20 cellular contexts compared by ENCODE assay signal in genomic region chr2:153152036-153152435, GRCh38.
DNase-seq lines count a peak whose midpoint lies in the region; ATAC-seq, FAIRE-seq and TF ChIP-seq lines count a peak whose summit lies in the region.
"Had no signal": no experiment of that assay in that cellular context is flagged by ENCODE, and none has a peak within 500 bp of the region (broad histone marks: within the 10 kb centered on the region; RNA-seq: fewer than 3 reads in every experiment).

No MANE protein-coding gene starts in this region.

- H3K14ac ChIP-seq in IMR-90 (replicated peaks; ENCODE audit: low read depth, low read length) = no peak overlapping the region
- H3K14ac ChIP-seq in H1 (ENCODE audit: insufficient read length) = no peak overlapping the region

- no peak for TF ChIP-seq POLR2A in HepG2 (IDR thresholded peaks at IDR 0.05; ENCODE audit: insufficient read depth in 1 of 2, low read depth in 2 of 2, low read length in 2 of 2)
- no peak for TF ChIP-seq POLR2A in right lobe of liver (IDR thresholded peaks at IDR 0.05)
- TF ChIP-seq POLR2A in IMR-90 (IDR thresholded peaks at IDR 0.05; ENCODE audit: low read depth, low read length) = no peak
- no peak for TF ChIP-seq POLR2A in H1 (IDR thresholded peaks at IDR 0.05; ENCODE audit: control extremely low read depth in 1 of 2, low read depth in 2 of 2, low read length in 2 of 2)

- H4K8ac ChIP-seq in IMR-90 (ENCODE audit: low read depth in 2 of 2, low read length in 2 of 2) (no peak overlapping the region), H1 (ENCODE audit: extremely low read depth, insufficient read depth, low read length) (no peak overlapping the region)

- POLR2A ChIA-PET in HepG2 (lab: Yijun Ruan, JAX) = no interaction called here
- POLR2A ChIA-PET in IMR-90 (lab: Charles Lee; ENCODE audit: unreplicated experiment) = no interaction called here
- POLR2A ChIA-PET in H1 (lab: Charles Lee; ENCODE audit: partially characterized antibody) = no interaction called here

- H3K9ac ChIP-seq in HepG2 (ENCODE audit: insufficient read depth, low read depth, low read length) (no peak overlapping the region), IMR-90 (ENCODE audit: low read depth, low read length) (no peak overlapping the region), H1 (replicated peaks in 1 of 4; ENCODE audit: extremely low read depth in 1 of 4, low read depth in 3 of 4, low read length in 3 of 4) (no peak overlapping the region)
- H3K9ac ChIP-seq: BLaER1 had no signal

- H2BK120ac ChIP-seq in IMR-90 (ENCODE audit: low read depth, low read length) (no peak overlapping the region), H1 (replicated peaks; ENCODE audit: low read depth, low read length) (no peak overlapping the region)

- H4K20me1 ChIP-seq in HepG2 (ENCODE audit: insufficient read depth, low read length) (no peaks in the 10 kb centered on the region), IMR-90 (ENCODE audit: insufficient read depth, low read length) (no peaks in the 10 kb centered on the region), H1 (replicated peaks in 1 of 2; ENCODE audit: control insufficient read depth in 1 of 2, insufficient read depth in 2 of 2, low read length in 2 of 2) (no peaks in the 10 kb centered on the region)
- H4K20me1 ChIP-seq: BLaER1 had no signal

- H3K27ac ChIP-seq in HepG2 (ENCODE audit: extremely low read length, insufficient read depth, low read length) (no peak overlapping the region), right lobe of liver (no peak overlapping the region), IMR-90 (ENCODE audit: insufficient read depth, low read length) (no peak overlapping the region), H1 (ENCODE audit: low read depth, low read length) (no peak overlapping the region)
- H3K27ac ChIP-seq: 22Rv1, BLaER1 had no signal

- CTCF ChIA-PET in HepG2 (lab: Yijun Ruan, JAX; ENCODE audit: low intra/inter-chr PET ratio, low total read pairs) = no interaction called here
- CTCF ChIA-PET in IMR-90 (lab: Yijun Ruan, JAX) = no interaction called here
- CTCF ChIA-PET in H1 (lab: Charles Lee; ENCODE audit: partially characterized antibody) = no interaction called here

- FAIRE-seq in HepG2 (lab: Jason Lieb, UNC) (no peak), H1 (lab: Jason Lieb, UNC) (no peak)
- FAIRE-seq: G401.6, GM12891, GM19239 had no signal

- no peaks in the 10 kb centered on the region for H3K9me1 ChIP-seq in IMR-90 (ENCODE audit: insufficient read depth, low read length)

- 13% methylated on average over 2 of the region's 2 CpGs for WGBS in HepG2 (ENCODE audit: low lambda C conversion rate)
- 70% methylated on average over 2 of the region's 2 CpGs for WGBS in right lobe of liver (ENCODE audit: insufficient coverage, low coverage, low lambda C conversion rate, missing lambda C conversion rate)
- no CpG with 5 or more reads among the region's 2 CpGs for WGBS in IMR-90 (ENCODE audit: extremely low coverage in 2 of 2, insufficient read length in 1 of 2), 2 experiments
- 92% methylated on average over 2 of the region's 2 CpGs; no CpG with 5 or more reads in 1 of the 2 experiments for WGBS in H1 (ENCODE audit: extremely low coverage in 1 of 2, insufficient coverage in 1 of 2, insufficient read length in 1 of 2, insufficient replicate concordance in 2 of 2, low coverage in 1 of 2, low lambda C conversion rate in 2 of 2, missing lambda C conversion rate in 1 of 2), 2 experiments

- no peak overlapping the region for H3K4me2 ChIP-seq in HepG2 (ENCODE audit: low read depth, low read length)
- H3K4me2 ChIP-seq in IMR-90 (ENCODE audit: low read depth, low read length) = no peak overlapping the region
- no peak overlapping the region for H3K4me2 ChIP-seq in H1 (ENCODE audit: insufficient read depth in 1 of 2, low read depth in 2 of 2, low read length in 2 of 2)
- H3K4me2 ChIP-seq: BLaER1 had no signal

- no peak overlapping the region for H4K5ac ChIP-seq in IMR-90 (ENCODE audit: low read depth, low read length)
- H4K5ac ChIP-seq in H1 (ENCODE audit: insufficient read length, low read depth, low read length) = no peak overlapping the region

- in situ Hi-C loops in HepG2 (cut with HindIII; ENCODE audit: extremely low pct_ligation_motif_present, low pct_unique_long_range_greater_than_20kb) = loop anchor here (25.0 kb wide), 1 partner anchor 1235 kb away; no protein-coding TSS in a partner anchor
- in situ Hi-C loops in IMR-90 (cut with MboI; ENCODE audit: low sequenced_read_pairs) = no loop called here

- H2BK5ac ChIP-seq in IMR-90 (ENCODE audit: low read depth, low read length, poor library complexity, severe bottlenecking) = no peak overlapping the region
- no peak overlapping the region for H2BK5ac ChIP-seq in H1 (ENCODE audit: low read depth, low read length)

- H3K9me3 ChIP-seq in HepG2 (ENCODE audit: low read length) (0 out of 2 replicates have a peak, but pooled peaks cover 5% of the 10 kb centered on the region), right lobe of liver (no peaks in the 10 kb centered on the region), IMR-90 (ENCODE audit: control insufficient read depth, insufficient read depth, low read length) (peaks cover 2% of the 10 kb centered on the region; the same call in 1 of the 2 replicates), H1 (ENCODE audit: insufficient read depth in 2 of 2, low read depth in 1 of 2, low read length in 1 of 2) (no peaks in the 10 kb centered on the region)
- H3K9me3 ChIP-seq: BE2C, BLaER1 had no signal

- H2AFZ ChIP-seq in HepG2 (ENCODE audit: low read length) (no peak overlapping the region), IMR-90 (replicated peaks; ENCODE audit: low read length, poor library complexity) (no peak overlapping the region), H1 (ENCODE audit: low read length) (no peak overlapping the region)

- H2BK20ac ChIP-seq in IMR-90 (ENCODE audit: low read depth, low read length) = no peak overlapping the region
- H2BK20ac ChIP-seq in H1 (ENCODE audit: low read length) = no peak overlapping the region

- no peaks in the 10 kb centered on the region for H3K79me1 ChIP-seq in IMR-90 (ENCODE audit: low read depth in 1 of 2, low read length in 2 of 2)
- no peaks in the 10 kb centered on the region for H3K79me1 ChIP-seq in H1 (ENCODE audit: low read depth, low read length)

- H2AK5ac ChIP-seq in IMR-90 (ENCODE audit: low read depth, low read length) = no peak overlapping the region
- no peak overlapping the region for H2AK5ac ChIP-seq in H1 (ENCODE audit: low read depth, low read length)

- no peak for ATAC-seq in HepG2
- no peak for ATAC-seq in right lobe of liver
- ATAC-seq in IMR-90 (ENCODE audit: low read depth) = no peak

- no peak overlapping the region for H3K18ac ChIP-seq in IMR-90 (ENCODE audit: low read depth, low read length)
- H3K18ac ChIP-seq in H1 (ENCODE audit: extremely low read depth, low read length) = no peak overlapping the region

- H2BK15ac ChIP-seq in IMR-90 (ENCODE audit: low read depth, low read length) = no peak overlapping the region
- H2BK15ac ChIP-seq in H1 (ENCODE audit: low read length) = no peak overlapping the region

- TF ChIP-seq CTCF in HepG2 (CRISPR knock-in tag; IDR thresholded peaks at IDR 0.05) (no peak), right lobe of liver (IDR thresholded peaks at IDR 0.05) (no peak), IMR-90 (conservative IDR thresholded peaks at IDR 0.05; ENCODE audit: low read depth, low read length) (no peak), H1 (IDR thresholded peaks at IDR 0.05; ENCODE audit: control extremely low read depth in 1 of 3, insufficient read depth in 1 of 3, low read depth in 1 of 3, low read length in 3 of 3) (no peak)

- H3K79me2 ChIP-seq in HepG2 (ENCODE audit: insufficient read depth, low read length) (no peaks in the 10 kb centered on the region), H1 (ENCODE audit: control insufficient read depth in 1 of 2, insufficient read depth in 2 of 2, low read length in 2 of 2) (no peaks in the 10 kb centered on the region)

- H3K23ac ChIP-seq in IMR-90 (ENCODE audit: low read depth, low read length) (no peak overlapping the region), H1 (ENCODE audit: insufficient read length) (no peak overlapping the region)

- H4K91ac ChIP-seq in IMR-90 (ENCODE audit: insufficient read depth, low read depth, low read length) = no peak overlapping the region
- no peak overlapping the region for H4K91ac ChIP-seq in H1 (replicated peaks; ENCODE audit: insufficient read length, low read length)

- no peak overlapping the region for H2BK12ac ChIP-seq in H1 (ENCODE audit: low read depth, low read length)

- H3K4ac ChIP-seq in IMR-90 (ENCODE audit: low read depth, low read length) (no peak overlapping the region), H1 (replicated peaks; ENCODE audit: insufficient read length, low read depth, low read length) (no peak overlapping the region)

- H3K23me2 ChIP-seq in H1 (ENCODE audit: low read depth, low read length) = no peaks in the 10 kb centered on the region

- BruUV-seq in HepG2 (replicated peaks; lab: Mats Ljungman, UMichigan) (no TSS peak), IMR-90 (replicated peaks; lab: Mats Ljungman, UMichigan) (no TSS peak)

- DNase-seq in HepG2 (ENCODE audit: low spot score) = no peak
- no peak for DNase-seq in right lobe of liver
- DNase-seq in IMR-90 = no peak
- no peak for DNase-seq in H1 (ENCODE audit: low read depth in 1 of 2, low spot score in 2 of 2)
- DNase-seq in activated CD4-positive, alpha-beta T cell treated with anti-CD3 and anti-CD28 coated beads, Interleukin-2, amount 50 U/mL, for 1 hour = no peak
- no peak for DNase-seq in HCEC 1CT
- DNase-seq: ACHN; BE2C; C1 segment of cervical spinal cord; CD4-positive, alpha-beta memory T cell; CD4-positive, CD25-positive, alpha-beta regulatory T cell; CD8-positive, alpha-beta memory T cell; COR-L47; DMS79 treated with DMSO at 0.1 percent for 48 hours; GF-D8 had no signal

- no peak overlapping the region for H3K56ac ChIP-seq in IMR-90 (ENCODE audit: extremely low read depth, insufficient read depth, low read length)
- H3K56ac ChIP-seq in H1 (replicated peaks; ENCODE audit: insufficient read length, low read depth, low read length) = no peak overlapping the region

- dilution Hi-C loops in IMR-90 (cut with HindIII; ENCODE audit: low sequenced_read_pairs, unreplicated experiment) = no loop called here

- H3K36me3 ChIP-seq in HepG2 (replicated peaks in 1 of 2; ENCODE audit: control insufficient read depth in 1 of 2, insufficient read depth in 2 of 2, low read length in 2 of 2) (no peaks in the 10 kb centered on the region), right lobe of liver (no peaks in the 10 kb centered on the region), IMR-90 (ENCODE audit: control insufficient read depth, insufficient read depth, low read length) (no peaks in the 10 kb centered on the region), H1 (ENCODE audit: control insufficient read depth in 2 of 4, insufficient read depth in 4 of 4, low read length in 3 of 4) (no peaks in the 10 kb centered on the region)
- H3K36me3 ChIP-seq: BE2C, BLaER1 had no signal

- intact Hi-C loops in HepG2 (cut with micrococcal nuclease; ENCODE audit: unreplicated experiment) = no loop called here
- intact Hi-C loops in right lobe of liver (cut with DNase I) = no loop called here
- intact Hi-C loops in IMR-90 (cut with micrococcal nuclease) = no loop called here

- TF ChIP-seq EP300 in HepG2 (IDR thresholded peaks at IDR 0.05; ENCODE audit: low read depth in 2 of 2, low read length in 2 of 2) = no peak
- TF ChIP-seq EP300 in HepG2 (CRISPR knock-in tag; IDR thresholded peaks at IDR 0.05; ENCODE audit: borderline replicate concordance) = no peak
- no peak for TF ChIP-seq EP300 in H1 (IDR thresholded peaks at IDR 0.05; ENCODE audit: borderline replicate concordance in 1 of 2, low read depth in 2 of 2, low read length in 2 of 2)

- no peak for TF ChIP-seq RAD21 in HepG2 (CRISPR knock-in tag; IDR thresholded peaks at IDR 0.05)
- TF ChIP-seq RAD21 in IMR-90 (IDR thresholded peaks at IDR 0.05; ENCODE audit: low read length) = no peak
- no peak for TF ChIP-seq RAD21 in H1 (IDR thresholded peaks at IDR 0.05 in 1 of 2, conservative IDR thresholded peaks at IDR 0.05 in 1 of 2; ENCODE audit: low read depth in 2 of 2, low read length in 2 of 2)

- no peaks in the 10 kb centered on the region for H3K27me3 ChIP-seq in HepG2 (ENCODE audit: control insufficient read depth in 1 of 2, insufficient read depth in 2 of 2, low read length in 2 of 2)
- no peaks in the 10 kb centered on the region for H3K27me3 ChIP-seq in right lobe of liver
- H3K27me3 ChIP-seq in IMR-90 (ENCODE audit: control insufficient read depth, insufficient read depth, low read length) = no peaks in the 10 kb centered on the region
- H3K27me3 ChIP-seq in H1 (replicated peaks in 1 of 4; ENCODE audit: control insufficient read depth in 3 of 4, extremely low read depth in 1 of 4, insufficient read depth in 3 of 4, low read length in 3 of 4) = no peaks in the 10 kb centered on the region
- H3K27me3 ChIP-seq: BE2C, BLaER1 had no signal

- H3K4me1 ChIP-seq in HepG2 (ENCODE audit: insufficient read depth, low read length) = no peaks in the 10 kb centered on the region
- H3K4me1 ChIP-seq in right lobe of liver = no peaks in the 10 kb centered on the region
- no peaks in the 10 kb centered on the region for H3K4me1 ChIP-seq in IMR-90 (ENCODE audit: control insufficient read depth, insufficient read depth, low read length)
- no peaks in the 10 kb centered on the region for H3K4me1 ChIP-seq in H1 (replicated peaks in 1 of 4; ENCODE audit: control insufficient read depth in 3 of 4, insufficient read depth in 4 of 4, low read length in 3 of 4)
- H3K4me1 ChIP-seq: BE2C, BLaER1 had no signal

- H2AK9ac ChIP-seq in IMR-90 (replicated peaks; ENCODE audit: low read depth, low read length, poor library complexity) = no peak overlapping the region

- H3K4me3 ChIP-seq in HepG2 (replicated peaks in 1 of 3; ENCODE audit: insufficient read depth in 1 of 3, low read depth in 2 of 3, low read length in 3 of 3) = no peak overlapping the region
- no peak overlapping the region for H3K4me3 ChIP-seq in right lobe of liver
- no peak overlapping the region for H3K4me3 ChIP-seq in IMR-90 (ENCODE audit: insufficient read depth, low read depth, low read length)
- H3K4me3 ChIP-seq in H1 (ENCODE audit: extremely low read depth in 1 of 4, insufficient read depth in 2 of 4, low read depth in 3 of 4, low read length in 4 of 4) = no peak overlapping the region
- H3K4me3 ChIP-seq: BLaER1 had no signal

Comparison
In these comparisons a context has a peak if more than half of its experiments do, and no peak if none do; other contexts are left out.
1. Of the 41 proteins assayed by ChIP-seq in both HepG2 and H1: peak only in HepG2: none; only in H1: none; in both: MAFK; in neither: 40.